ENCODE assay signal across 17 cellular contexts in the genomic region with DNA sequence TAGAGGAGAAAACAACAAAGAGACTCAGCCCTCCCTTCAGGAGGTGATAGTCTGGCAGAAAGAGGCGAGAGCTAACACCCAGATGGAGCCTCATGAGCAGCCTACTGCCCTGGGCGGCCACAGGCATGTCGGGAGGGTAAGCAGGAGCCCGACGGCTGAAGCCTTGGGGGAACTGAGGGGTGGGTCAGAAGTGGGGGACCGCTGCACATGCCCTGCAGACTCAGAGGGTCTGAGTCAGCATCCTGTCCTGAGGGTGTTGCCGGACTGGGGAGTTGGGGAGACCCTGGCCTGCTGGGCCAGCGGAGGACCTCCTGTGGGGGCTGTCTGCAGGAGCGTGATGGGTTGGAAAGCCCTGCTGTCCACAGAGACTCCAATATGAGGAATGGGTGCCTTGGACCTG. TPM values are rescaled to one million over a fixed set of nuclear protein-coding genes. Genes with fewer than 3 reads are reported as not detected.
DNase-seq lines count a peak whose midpoint lies in the region; ATAC-seq and TF ChIP-seq lines count a peak whose summit lies in the region.
"Had no signal": no experiment of that assay in that cellular context is flagged by ENCODE, and none has a peak within 500 bp of the region (broad histone marks: within the 10 kb centered on the region; RNA-seq: fewer than 3 reads in every experiment).

No MANE protein-coding gene starts in this region.

- no peak overlapping the region for H3K4me3 ChIP-seq in RWPE2 (ENCODE audit: severe bottlenecking)
- no peak overlapping the region for H3K4me3 ChIP-seq in neuronal stem cell (ENCODE audit: low read length in 2 of 2)
- no peak overlapping the region for H3K4me3 ChIP-seq in HAP-1
- no peak overlapping the region for H3K4me3 ChIP-seq in ascending aorta

- no peak for ATAC-seq in left ventricle myocardium superior
- no peak for ATAC-seq in Right ventricle myocardium inferior
- no peak for ATAC-seq in RWPE2 (ENCODE audit: low read depth)
- no peak for ATAC-seq in stimulated activated effector memory CD8-positive, alpha-beta T cell treated with anti-CD3 and anti-CD28 coated beads, Interleukin-12 subunit alpha, Interleukin-12 subunit beta, amount 100 ng/mL, for 72 hours

- no peak for TF ChIP-seq CTCF in RWPE2 (IDR thresholded peaks at IDR 0.05; ENCODE audit: poor library complexity, severe bottlenecking)
- no peak for TF ChIP-seq CTCF in ascending aorta (IDR thresholded peaks at IDR 0.05)

- H3K4me1 ChIP-seq in RWPE2 (ENCODE audit: insufficient read depth, poor library complexity, severe bottlenecking) (peaks cover 11% of the 10 kb centered on the region), neuronal stem cell (ENCODE audit: control insufficient read depth in 2 of 2, insufficient read depth in 1 of 2, low read depth in 1 of 2, low read length in 2 of 2) (peaks cover 22 to 24% of the 10 kb centered on the region in 2 donors), HAP-1 (peaks cover 13% of the 10 kb centered on the region), ascending aorta (peaks cover 7 to 13% of the 10 kb centered on the region in 2 donors)

- H3K4me1 Mint-ChIP-seq in stimulated activated effector memory CD8-positive, alpha-beta T cell treated with anti-CD3 and anti-CD28 coated beads, Interleukin-12 subunit alpha, Interleukin-12 subunit beta, amount 100 ng/mL, for 72 hours: peaks cover 21% of the 10 kb centered on the region

- H3K4ac ChIP-seq in neuronal stem cell (ENCODE audit: low read length): no peak overlapping the region

- H3K23ac ChIP-seq in neuronal stem cell (ENCODE audit: low read depth, low read length, poor library complexity): no peak overlapping the region

- H3K27ac ChIP-seq in RWPE2 (ENCODE audit: poor library complexity, severe bottlenecking): no peak overlapping the region
- no peak overlapping the region for H3K27ac ChIP-seq in neuronal stem cell (replicated peaks; ENCODE audit: low read length)
- H3K27ac ChIP-seq in ascending aorta: no peak overlapping the region

- WGBS in neuronal stem cell (ENCODE audit: extremely low coverage in 2 of 2, insufficient read length in 2 of 2, insufficient replicate concordance in 1 of 2), 2 donors: no CpG with 5 or more reads among the region's 9 CpGs

- H4K8ac ChIP-seq in neuronal stem cell (ENCODE audit: low read depth, low read length): no peak overlapping the region

- no peak overlapping the region for H4K91ac ChIP-seq in neuronal stem cell (ENCODE audit: low read depth, low read length, poor library complexity)

- H3K79me1 ChIP-seq in neuronal stem cell (ENCODE audit: low read depth, low read length): peaks cover 2% of the 10 kb centered on the region

- H3K14ac ChIP-seq in neuronal stem cell (ENCODE audit: low read length): no peak overlapping the region

- no peak overlapping the region for H2BK5ac ChIP-seq in neuronal stem cell (ENCODE audit: low read length)

- in situ Hi-C loops in HAP-1 (cut with MboI; ENCODE audit: low sequenced_read_pairs): no loop called here

- H3K27me3 ChIP-seq in RWPE2 (ENCODE audit: insufficient read depth, poor library complexity, severe bottlenecking): no peaks in the 10 kb centered on the region
- H3K27me3 ChIP-seq in neuronal stem cell (ENCODE audit: control insufficient read depth in 3 of 3, insufficient read depth in 3 of 3, low read depth in 1 of 3, low read length in 3 of 3): no peaks in the 10 kb centered on the region
- no peaks in the 10 kb centered on the region for H3K27me3 ChIP-seq in HAP-1 (ENCODE audit: low read depth)
- no peaks in the 10 kb centered on the region for H3K27me3 ChIP-seq in ascending aorta

- no peak overlapping the region for H3K4me3 Mint-ChIP-seq in stimulated activated effector memory CD8-positive, alpha-beta T cell treated with anti-CD3 and anti-CD28 coated beads, Interleukin-12 subunit alpha, Interleukin-12 subunit beta, amount 100 ng/mL, for 72 hours
- H3K4me3 Mint-ChIP-seq: CD4-positive, alpha-beta T cell had no signal

- H3K18ac ChIP-seq in neuronal stem cell (ENCODE audit: low read length): no peak overlapping the region

- no peak overlapping the region for H2AFZ ChIP-seq in neuronal stem cell (ENCODE audit: low read length)

- DNase-seq in left ventricle myocardium superior (peak; percentile 13), Right ventricle myocardium inferior (ENCODE audit: missing footprints) (no peak), RWPE2 (ENCODE audit: low spot score) (peak; percentile 57), neuronal stem cell (ENCODE audit: low spot score) (no peak), HAP-1 (ENCODE audit: low spot score in 2 of 2) (no peak), NCI-H526 treated with DMSO at 0.1 percent for 48 hours (lab: John Stamatoyannopoulos, UW) (no peak), ascending aorta (ENCODE audit: low spot score in 2 of 2) (no peak)
- no peak for DNase-seq in stimulated activated effector memory CD8-positive, alpha-beta T cell treated with anti-CD3 and anti-CD28 coated beads, Interleukin-12 subunit alpha, Interleukin-12 subunit beta, amount 100 ng/mL, for 72 hours (ENCODE audit: low spot score in 2 of 2)
- DNase-seq: 8988T; AML-193; C1 segment of cervical spinal cord; CD4-positive, alpha-beta T cell; COR-L47; DMS153; DMS79 treated with DMSO at 0.1 percent for 48 hours; EL had no signal

- H2BK15ac ChIP-seq in neuronal stem cell (ENCODE audit: low read length): peak overlapping the region; percentile 30

- intact Hi-C loops in left ventricle myocardium superior (cut with micrococcal nuclease): no loop called here
- intact Hi-C loops in Right ventricle myocardium inferior (cut with DNase I): no loop called here
- intact Hi-C loops in ascending aorta (cut with DNase I): loop anchor here (10.0 kb wide), 1 partner anchor 571 kb away; a partner anchor contains a TSS

- H3K36me3 ChIP-seq in RWPE2 (ENCODE audit: low read depth) (no peaks in the 10 kb centered on the region), neuronal stem cell (replicated peaks in 1 of 2; ENCODE audit: control insufficient read depth in 2 of 2, insufficient read depth in 2 of 2, low read length in 2 of 2) (no peaks in the 10 kb centered on the region), HAP-1 (replicated peaks) (no peaks in the 10 kb centered on the region), ascending aorta (no peaks in the 10 kb centered on the region)

- peak overlapping the region; percentile 6 for H2AK5ac ChIP-seq in neuronal stem cell (ENCODE audit: low read depth, low read length)

- H3K9me3 Mint-ChIP-seq in stimulated activated effector memory CD8-positive, alpha-beta T cell treated with anti-CD3 and anti-CD28 coated beads, Interleukin-12 subunit alpha, Interleukin-12 subunit beta, amount 100 ng/mL, for 72 hours: no peaks in the 10 kb centered on the region
- H3K9me3 Mint-ChIP-seq: CD4-positive, alpha-beta T cell had no signal

- H3K4me2 ChIP-seq in neuronal stem cell (ENCODE audit: insufficient read depth, low read length, poor library complexity, severe bottlenecking): no peak overlapping the region

- H2BK12ac ChIP-seq in neuronal stem cell (ENCODE audit: low read length): no peak overlapping the region

- no peak overlapping the region for H2BK120ac ChIP-seq in neuronal stem cell (ENCODE audit: low read depth, low read length)

- peak overlapping the region; percentile 35 for H3K27ac Mint-ChIP-seq in stimulated activated effector memory CD8-positive, alpha-beta T cell treated with anti-CD3 and anti-CD28 coated beads, Interleukin-12 subunit alpha, Interleukin-12 subunit beta, amount 100 ng/mL, for 72 hours
- H3K27ac Mint-ChIP-seq: CD4-positive, alpha-beta T cell had no signal

- H3K9me3 ChIP-seq in RWPE2 (ENCODE audit: severe bottlenecking) (no peaks in the 10 kb centered on the region), neuronal stem cell (replicated peaks in 1 of 2; ENCODE audit: control insufficient read depth in 2 of 2, insufficient read depth in 1 of 2, low read depth in 1 of 2, low read length in 2 of 2) (peaks cover 0 to 3% of the 10 kb centered on the region in 2 donors), HAP-1 (no peaks in the 10 kb centered on the region), ascending aorta (no peaks in the 10 kb centered on the region)

- H3K9ac ChIP-seq in neuronal stem cell (ENCODE audit: low read depth, low read length, poor library complexity): no peak overlapping the region

- H3K36me3 Mint-ChIP-seq in stimulated activated effector memory CD8-positive, alpha-beta T cell treated with anti-CD3 and anti-CD28 coated beads, Interleukin-12 subunit alpha, Interleukin-12 subunit beta, amount 100 ng/mL, for 72 hours: no peaks in the 10 kb centered on the region
- H3K36me3 Mint-ChIP-seq: IgD-negative memory B cell had no signal

RNA-seq across cellular contexts. Expression of a gene that starts 15.9 kb away (rescaled TPM):
- total RNA-seq in left ventricle myocardium superior (30.4 TPM), Right ventricle myocardium inferior (31.1 TPM), ascending aorta (249 TPM)
- polyA plus RNA-seq in neuronal stem cell (2013, experiment 1 of 2): 19.0 TPM
- 19.6 TPM for polyA plus RNA-seq in neuronal stem cell (2013, experiment 2 of 2)

RNA-seq across cellular contexts. Expression of a gene that starts 50.5 kb away (rescaled TPM):
- total RNA-seq in left ventricle myocardium superior (226 TPM), Right ventricle myocardium inferior (191 TPM), ascending aorta (30.2 TPM)
- polyA plus RNA-seq in neuronal stem cell (2013, experiment 1 of 2): 23.8 TPM
- 21.4 TPM for polyA plus RNA-seq in neuronal stem cell (2013, experiment 2 of 2)
- polyA plus RNA-seq: IgD-negative memory B cell had no signal

Comparison
In these comparisons a context has a peak if more than half of its experiments do, and no peak if none do; other contexts are left out.
1. DNase-seq: peak in left ventricle myocardium superior (single experiment) and RWPE2 (single experiment); none in Right ventricle myocardium inferior (single experiment), neuronal stem cell (single experiment), stimulated activated effector memory CD8-positive, alpha-beta T cell treated with anti-CD3 and anti-CD28 coated beads, Interleukin-12 subunit alpha, Interleukin-12 subunit beta, amount 100 ng/mL, for 72 hours (0 of 2), HAP-1 (0 of 2), NCI-H526 treated with DMSO at 0.1 percent for 48 hours (single experiment) and ascending aorta (0 of 2).